ENCODE assay signal across 26 cellular contexts in genomic region chr12:127044841-127045240, GRCh38.
"Had no signal": no experiment of that assay in that cellular context is flagged by ENCODE, and none has a peak within 500 bp of the region (broad histone marks: within the 10 kb centered on the region; RNA-seq: fewer than 3 reads in every experiment).

No MANE protein-coding gene starts in this region.

- H3K4me1 ChIP-seq: left ventricle myocardium inferior, pancreas, prostate gland, sigmoid colon, suprapubic skin, tibial artery, upper lobe of right lung had no signal

- H3K4me1 Mint-ChIP-seq: memory B cell; stimulated activated effector memory CD8-positive, alpha-beta T cell treated with anti-CD3 and anti-CD28 coated beads, Interleukin-12 subunit alpha, Interleukin-12 subunit beta, amount 100 ng/mL, for 72 hours had no signal

- H3K27me3 ChIP-seq: hepatocyte, pancreas, sigmoid colon, suprapubic skin, tibial artery, upper lobe of right lung had no signal

- DNase-seq: islet precursor cell; left ventricle myocardium inferior; midbrain; mucosa of descending colon; naive thymus-derived CD4-positive, alpha-beta T cell; pancreas; posterior cingulate gyrus; retina; right cardiac atrium; sigmoid colon; small intestine; spleen; stimulated activated CD4-positive, alpha-beta T cell treated with anti-CD3 and anti-CD28 coated beads, Interleukin-4, amount 100 ng/mL, for 24 hours; stimulated activated naive CD4-positive, alpha-beta T cell; tibial artery; trophoblast cell; upper lobe of right lung had no signal

- H3K36me3 ChIP-seq: left ventricle myocardium inferior, pancreas, prostate gland, sigmoid colon, spleen, suprapubic skin, thoracic aorta, tibial artery, upper lobe of right lung had no signal

- H3K9me3 Mint-ChIP-seq: stimulated activated naive CD8-positive, alpha-beta T cell treated with anti-CD3 and anti-CD28 coated beads, Interleukin-15, Interleukin-2, amounts not matched to agents 100 ng/mL and 50 ng/mL, for 24 hours had no signal

- H3K27ac ChIP-seq: hepatocyte, left ventricle myocardium inferior, pancreas, prostate gland, sigmoid colon, suprapubic skin, thoracic aorta, tibial artery, upper lobe of right lung had no signal

- H3K27ac Mint-ChIP-seq: memory B cell; naive thymus-derived CD4-positive, alpha-beta T cell; natural killer cell treated with Interleukin-12 subunit alpha and Interleukin-12 subunit beta and Interleukin-15 and Interleukin-18, amount 100 ng/mL, for 72 hours; stimulated activated effector memory CD8-positive, alpha-beta T cell treated with anti-CD3 and anti-CD28 coated beads, Interleukin-12 subunit alpha, Interleukin-12 subunit beta, amount 100 ng/mL, for 72 hours; stimulated activated naive CD8-positive, alpha-beta T cell treated with anti-CD3 and anti-CD28 coated beads, Interleukin-15, Interleukin-2, amounts not matched to agents 100 ng/mL and 50 ng/mL, for 24 hours had no signal

- H3K27me3 Mint-ChIP-seq: memory B cell; natural killer cell treated with Interleukin-12 subunit alpha and Interleukin-12 subunit beta and Interleukin-15 and Interleukin-18, amount 100 ng/mL, for 72 hours; stimulated activated naive CD8-positive, alpha-beta T cell treated with anti-CD3 and anti-CD28 coated beads, Interleukin-15, Interleukin-2, amounts not matched to agents 100 ng/mL and 50 ng/mL, for 24 hours had no signal

- H3K4me3 ChIP-seq: hepatocyte, left ventricle myocardium inferior, lung, mucosa of descending colon, pancreas, prostate gland, sigmoid colon, spleen, suprapubic skin, thoracic aorta, tibial artery, upper lobe of right lung had no signal

- H3K9me3 ChIP-seq: mucosa of descending colon, pancreas, prostate gland, sigmoid colon, suprapubic skin, thoracic aorta, tibial artery, upper lobe of right lung had no signal

- H3K4me3 Mint-ChIP-seq: memory B cell; naive thymus-derived CD4-positive, alpha-beta T cell; natural killer cell treated with Interleukin-12 subunit alpha and Interleukin-12 subunit beta and Interleukin-15 and Interleukin-18, amount 100 ng/mL, for 72 hours; stimulated activated effector memory CD8-positive, alpha-beta T cell treated with anti-CD3 and anti-CD28 coated beads, Interleukin-12 subunit alpha, Interleukin-12 subunit beta, amount 100 ng/mL, for 72 hours; stimulated activated naive CD8-positive, alpha-beta T cell treated with anti-CD3 and anti-CD28 coated beads, Interleukin-15, Interleukin-2, amounts not matched to agents 100 ng/mL and 50 ng/mL, for 24 hours had no signal

- H3K4me2 ChIP-seq: hepatocyte had no signal

- H3K36me3 Mint-ChIP-seq: memory B cell; naive thymus-derived CD4-positive, alpha-beta T cell; natural killer cell treated with Interleukin-12 subunit alpha and Interleukin-12 subunit beta and Interleukin-15 and Interleukin-18, amount 100 ng/mL, for 72 hours; stimulated activated effector memory CD8-positive, alpha-beta T cell treated with anti-CD3 and anti-CD28 coated beads, Interleukin-12 subunit alpha, Interleukin-12 subunit beta, amount 100 ng/mL, for 72 hours had no signal
